38 cellular contexts compared by ENCODE assay signal in the genomic region with DNA sequence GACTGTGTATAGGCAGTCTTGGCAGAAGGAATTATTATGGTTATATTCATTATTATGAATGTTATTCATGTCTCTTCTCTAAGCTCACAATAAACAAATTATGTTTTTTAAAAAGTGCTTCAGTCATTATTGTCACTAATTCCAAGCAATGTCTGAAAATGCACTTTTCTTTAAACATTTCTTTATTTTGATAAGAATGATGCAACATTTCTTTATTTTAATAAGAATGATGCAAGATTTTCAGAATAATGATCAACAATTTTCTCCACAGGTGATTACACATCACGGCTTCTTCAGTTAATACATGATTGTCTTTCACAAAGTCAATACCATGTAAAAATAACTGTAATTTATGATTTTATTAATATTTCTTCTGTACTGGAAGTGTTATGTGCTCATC. TPM values are rescaled to one million over a fixed set of nuclear protein-coding genes. Genes with fewer than 3 reads are reported as not detected.
"Had no signal": no experiment of that assay in that cellular context is flagged by ENCODE, and none has a peak within 500 bp of the region (broad histone marks: within the 10 kb centered on the region; RNA-seq: fewer than 3 reads in every experiment).

No MANE protein-coding gene starts in this region.

- H3K4me3 ChIP-seq: adrenal gland, body of pancreas, breast epithelium had no signal

- ATAC-seq: activated CD8-positive, alpha-beta T cell treated with anti-CD3 and anti-CD28 coated beads for 36 hours; activated naive CD4-positive, alpha-beta T cell treated with anti-CD3 and anti-CD28 coated beads, Interleukin-2, amount 50 U/mL, for 72 hours; activated T-cell treated with anti-CD3 and anti-CD28 coated beads, Interleukin-2, amount 50 U/mL, for 4 hours; activated T-cell treated with anti-CD3 and anti-CD28 coated beads, Interleukin-2, amount 50 U/mL, for 72 hours; activated T-helper 17 cell treated with anti-CD3 and anti-CD28 coated beads, Interleukin-2, amount 50 U/mL, for 72 hours; body of pancreas had no signal

- H3K4me1 ChIP-seq: adrenal gland, body of pancreas, breast epithelium had no signal

- H3K27me3 ChIP-seq: adrenal gland, body of pancreas, brain microvascular endothelial cell had no signal

- DNase-seq: activated B cell treated with CpG ODN at 0.5 μM for 24 hours; activated CD4-positive, alpha-beta memory T cell treated with anti-CD3 and anti-CD28 coated beads for 36 hours; activated CD4-positive, alpha-beta T cell treated with anti-CD3 and anti-CD28 coated beads for 4 hours; activated CD4-positive, alpha-beta T cell treated with anti-CD3 and anti-CD28 coated beads, Interleukin-2, amount 10 ng/mL, durations not matched to agents 24 days and 14 days; activated CD4-positive, alpha-beta T cell treated with anti-CD3 and anti-CD28 coated beads, Interleukin-2, amount 50 U/mL, for 1 hour; activated CD4-positive, alpha-beta T cell treated with anti-CD3 and anti-CD28 coated beads, Interleukin-2, amount 50 U/mL, for 4 hours; activated CD4-positive, CD25-positive, alpha-beta regulatory T cell treated with anti-CD3 and anti-CD28 coated beads, Interleukin-2, amount 50 U/mL, for 72 hours; activated CD8-positive, alpha-beta memory T cell treated with anti-CD3 and anti-CD28 coated beads, Interleukin-2, amount 50 U/mL, for 4 hours; activated CD8-positive, alpha-beta T cell treated with anti-CD3 and anti-CD28 coated beads for 36 hours; activated effector memory CD4-positive, alpha-beta T cell treated with anti-CD3 and anti-CD28 coated beads, Interleukin-2, amount 50 U/mL, for 16 hours; activated gamma-delta T cell treated with Interleukin-2 at 50 U/mL for 16 hours; activated naive CD4-positive, alpha-beta T cell; activated naive CD4-positive, alpha-beta T cell treated with anti-CD3 and anti-CD28 coated beads for 36 hours; activated naive CD4-positive, alpha-beta T cell treated with anti-CD3 and anti-CD28 coated beads, Interleukin-2, amount 50 U/mL, for 16 hours; activated naive CD8-positive, alpha-beta T cell treated with anti-CD3 and anti-CD28 coated beads for 36 hours; activated T-cell treated with anti-CD3 and anti-CD28 coated beads for 4 hours; activated T-cell treated with anti-CD3 and anti-CD28 coated beads, Interleukin-2, amount 50 U/mL, for 1 hour; activated T-cell treated with anti-CD3 and anti-CD28 coated beads, Interleukin-2, amount 50 U/mL, for 4 hours; activated T-cell treated with anti-CD3 and anti-CD28 coated beads, Interleukin-2, amount 50 U/mL, for 72 hours; adrenal gland; amniotic stem cell; aorta; body of pancreas; brain microvascular endothelial cell; central memory CD4-positive, alpha-beta T cell; T-helper 1 cell; T-helper 2 cell; T-helper 9 cell had no signal

- H3K36me3 ChIP-seq: adrenal gland, brain microvascular endothelial cell had no signal

- FAIRE-seq: TTC549 had no signal

- H3K27ac ChIP-seq: adrenal gland, body of pancreas, brain microvascular endothelial cell, breast epithelium, VCaP had no signal

- H3K9me3 ChIP-seq: adrenal gland, body of pancreas, breast epithelium had no signal

RNA-seq across cellular contexts. Expression of gene MAGEA4, which starts 22.7 kb away (rescaled TPM):
- total RNA-seq: activated B cell treated with CpG ODN at 0.5 μM for 24 hours; activated CD4-positive, alpha-beta memory T cell treated with anti-CD3 and anti-CD28 coated beads for 36 hours; activated CD4-positive, alpha-beta T cell treated with anti-CD3 and anti-CD28 coated beads, Interleukin-2, amount 10 ng/mL, durations not matched to agents 24 days and 14 days; activated CD8-positive, alpha-beta memory T cell treated with anti-CD3 and anti-CD28 coated beads for 36 hours; activated CD8-positive, alpha-beta T cell treated with anti-CD3 and anti-CD28 coated beads for 36 hours; activated naive CD4-positive, alpha-beta T cell treated with anti-CD3 and anti-CD28 coated beads for 36 hours; activated naive CD4-positive, alpha-beta T cell treated with anti-CD3 and anti-CD28 coated beads, Interleukin-2, amount 50 U/mL, for 72 hours; activated naive CD8-positive, alpha-beta T cell treated with anti-CD3 and anti-CD28 coated beads for 36 hours; activated T-cell treated with anti-CD3 and anti-CD28 coated beads, Interleukin-2, amount 50 U/mL, for 4 hours; activated T-cell treated with anti-CD3 and anti-CD28 coated beads, Interleukin-2, amount 50 U/mL, for 72 hours; activated T-helper 1 cell treated with anti-CD3 and anti-CD28 coated beads, Interleukin-12 subunit alpha, Interleukin-12 subunit beta, Interleukin-2, Interleukin-4 antibody, amounts not matched to agents 30 ng/mL and 10 ng/mL and 1 ng/mL, durations not matched to agents 14 hours and 24 hours and 36 hours; activated T-helper 17 cell treated with anti-CD3 and anti-CD28 coated beads, Interleukin-2, amount 50 U/mL, for 72 hours; adrenal gland; aorta; astrocyte; body of pancreas; breast epithelium; cardiac septum; cerebellum had no signal
- polyA plus RNA-seq: adrenal gland, aorta had no signal

RNA-seq across cellular contexts. Expression of gene GABRE, which starts 39.1 kb away (rescaled TPM):
- total RNA-seq: activated B cell treated with CpG ODN at 0.5 μM for 24 hours; activated CD4-positive, alpha-beta memory T cell treated with anti-CD3 and anti-CD28 coated beads for 36 hours; activated CD4-positive, alpha-beta T cell treated with anti-CD3 and anti-CD28 coated beads, Interleukin-2, amount 10 ng/mL, durations not matched to agents 24 days and 14 days; activated CD8-positive, alpha-beta memory T cell treated with anti-CD3 and anti-CD28 coated beads for 36 hours; activated CD8-positive, alpha-beta T cell treated with anti-CD3 and anti-CD28 coated beads for 36 hours; activated naive CD4-positive, alpha-beta T cell treated with anti-CD3 and anti-CD28 coated beads for 36 hours; activated naive CD4-positive, alpha-beta T cell treated with anti-CD3 and anti-CD28 coated beads, Interleukin-2, amount 50 U/mL, for 72 hours; activated naive CD8-positive, alpha-beta T cell treated with anti-CD3 and anti-CD28 coated beads for 36 hours; activated T-cell treated with anti-CD3 and anti-CD28 coated beads, Interleukin-2, amount 50 U/mL, for 72 hours; activated T-helper 1 cell treated with anti-CD3 and anti-CD28 coated beads, Interleukin-12 subunit alpha, Interleukin-12 subunit beta, Interleukin-2, Interleukin-4 antibody, amounts not matched to agents 30 ng/mL and 10 ng/mL and 1 ng/mL, durations not matched to agents 14 hours and 24 hours and 36 hours; activated T-helper 17 cell treated with anti-CD3 and anti-CD28 coated beads, Interleukin-2, amount 50 U/mL, for 72 hours had no signal
